In the genomic region with DNA sequence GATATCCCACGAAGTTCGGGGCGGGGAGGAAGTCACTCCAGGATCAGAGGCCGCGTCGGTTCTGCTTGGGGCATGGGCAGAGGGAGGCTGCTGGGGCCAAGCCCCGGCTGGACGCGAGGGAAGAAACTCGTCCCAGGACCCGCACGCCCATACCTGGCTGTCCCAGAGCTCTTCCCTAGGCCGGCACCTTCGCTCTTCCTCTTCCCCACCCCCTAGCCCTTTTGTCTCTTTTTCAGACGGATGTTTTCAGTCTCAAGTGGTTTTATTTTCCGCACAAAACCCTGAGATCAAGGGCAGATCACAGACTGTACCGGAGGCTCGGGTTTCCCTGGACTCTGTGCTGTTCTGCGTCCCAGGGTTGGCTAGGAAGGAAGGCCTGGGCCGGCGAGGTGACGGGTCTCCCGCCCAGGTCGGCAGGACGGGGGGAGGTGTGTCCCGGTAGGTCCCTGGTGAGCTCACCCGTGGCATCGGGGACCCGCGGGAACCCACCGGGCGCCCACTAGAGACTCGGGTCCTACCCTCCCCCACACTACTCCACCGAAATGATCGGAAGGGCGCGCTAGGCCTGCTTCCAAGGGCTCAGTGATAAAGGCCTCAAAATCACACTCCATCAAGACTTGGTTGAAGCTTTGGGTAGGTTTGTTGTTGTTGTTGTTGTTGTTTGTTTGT, we compare ENCODE assay signal across 13 cellular contexts. TPM values are rescaled to one million over a fixed set of nuclear protein-coding genes. Genes with fewer than 3 reads are reported as not detected.
DNase-seq lines count a peak whose midpoint lies in the region; ATAC-seq, FAIRE-seq and TF ChIP-seq lines count a peak whose summit lies in the region.
"Had no signal": no experiment of that assay in that cellular context is flagged by ENCODE, and none has a peak within 500 bp of the region (broad histone marks: within the 10 kb centered on the region; RNA-seq: fewer than 3 reads in every experiment).

No MANE protein-coding gene starts in this region.

- H2BK15ac ChIP-seq in H1 (ENCODE audit: low read length) = no peak overlapping the region

- peak; percentile 61 for DNase-seq in GM23338 (ENCODE audit: low spot score)
- DNase-seq in H1 (ENCODE audit: low read depth in 1 of 2, low spot score in 2 of 2) = peak in 1 of 2 experiments; percentile 76
- DNase-seq in naive thymus-derived CD4-positive, alpha-beta T cell = peak in 2 of 9 donors; percentile 12 to 32
- DNase-seq in tibial nerve (ENCODE audit: low spot score in 2 of 2) = no peak
- no peak for DNase-seq in WERI-Rb-1
- no peak for DNase-seq in GM19239 (ENCODE audit: insufficient read length, low spot score)
- DNase-seq: effector CD8-positive, alpha-beta T cell; heart right ventricle; NK-92 treated with Interleukin-12 subunit alpha and Interleukin-12 subunit beta, amount 100 ng/mL, for 24 hours; sigmoid colon had no signal

- WGBS in H1 (ENCODE audit: extremely low coverage in 1 of 2, insufficient coverage in 1 of 2, insufficient read length in 1 of 2, insufficient replicate concordance in 2 of 2, low coverage in 1 of 2, low lambda C conversion rate in 2 of 2, missing lambda C conversion rate in 1 of 2), 2 experiments = 6% methylated on average over 31 of the region's 37 CpGs; no CpG with 5 or more reads in 1 of the 2 experiments
- 8 to 23% methylated on average over 19 to 37 of the region's 37 CpGs for WGBS in tibial nerve, 2 donors

- H4K5ac ChIP-seq in H1 (ENCODE audit: insufficient read length, low read depth, low read length) = no peak overlapping the region

- peaks cover 32% of the 10 kb centered on the region for H3K36me3 Mint-ChIP-seq in GM23338 (ENCODE audit: low read depth)
- peaks cover 0 to 21% (median 6%) of the 10 kb centered on the region in 5 donors for H3K36me3 Mint-ChIP-seq in naive thymus-derived CD4-positive, alpha-beta T cell

- peak overlapping the region; percentile 7; the same call in 1 of the 2 replicates for H2AFZ ChIP-seq in GM23338
- H2AFZ ChIP-seq in H1 (ENCODE audit: low read length) = no peak overlapping the region

- no peaks in the 10 kb centered on the region; the same call in 1 of the 2 replicates for H3K79me1 ChIP-seq in H1 (ENCODE audit: low read depth, low read length)

- H3K56ac ChIP-seq in H1 (replicated peaks; ENCODE audit: insufficient read length, low read depth, low read length) = peak overlapping the region; percentile 67

- TF ChIP-seq CTCF in GM23338 (conservative IDR thresholded peaks at IDR 0.05; ENCODE audit: low read depth in 2 of 2) (no peak), H1 (IDR thresholded peaks at IDR 0.05; ENCODE audit: control extremely low read depth in 1 of 3, insufficient read depth in 1 of 3, low read depth in 1 of 3, low read length in 3 of 3) (no peak), tibial nerve (IDR thresholded peaks at IDR 0.05) (no peak), WERI-Rb-1 (IDR thresholded peaks at IDR 0.05; ENCODE audit: low read depth, low read length) (no peak)

- peaks cover 92% of the 10 kb centered on the region for H3K27me3 Mint-ChIP-seq in GM23338 (ENCODE audit: insufficient read depth, low read depth, poor library complexity)
- peaks cover 68 to 91% (median 88%) of the 10 kb centered on the region in 5 donors for H3K27me3 Mint-ChIP-seq in naive thymus-derived CD4-positive, alpha-beta T cell

- FAIRE-seq in H1 (lab: Jason Lieb, UNC) (no peak), GM19239 (lab: Jason Lieb, UNC) (no peak)

- H2BK20ac ChIP-seq in H1 (ENCODE audit: low read length) = peak overlapping the region; percentile 91; the same call in 1 of the 2 replicates

- peak overlapping the region; percentile 3; the same call in 1 of the 2 replicates for H3K18ac ChIP-seq in H1 (ENCODE audit: extremely low read depth, low read length)

- POLR2A ChIA-PET in H1 (lab: Charles Lee; ENCODE audit: partially characterized antibody) = interaction anchor here (0.6 to 10.0 kb wide), 12 partner anchors 7 to 416 kb away, joined by 3 to 145 read pairs (median 4); partner anchors contain the start of genes ZIC2 and ZIC5
- POLR2A ChIA-PET in naive thymus-derived CD4-positive, alpha-beta T cell (lab: Charles Lee) = interaction anchor here (1.0 to 1.5 kb wide), 3 partner anchors 12 to 172 kb away, joined by 3 read pairs; no protein-coding TSS in a partner anchor

- H3K9me3 ChIP-seq in H1 (ENCODE audit: insufficient read depth in 2 of 2, low read depth in 1 of 2, low read length in 1 of 2) = no peaks in the 10 kb centered on the region
- H3K9me3 ChIP-seq in naive thymus-derived CD4-positive, alpha-beta T cell (ENCODE audit: control insufficient read depth in 2 of 3, low read length in 3 of 3) = peaks cover 0 to 4% (median 0%) of the 10 kb centered on the region in 3 experiments
- H3K9me3 ChIP-seq in tibial nerve = no peaks in the 10 kb centered on the region
- H3K9me3 ChIP-seq in WERI-Rb-1 (ENCODE audit: severe bottlenecking) = peaks cover 4% of the 10 kb centered on the region
- H3K9me3 ChIP-seq: heart right ventricle, sigmoid colon, suprapubic skin had no signal

- no peak overlapping the region for H4K91ac ChIP-seq in H1 (replicated peaks; ENCODE audit: insufficient read length, low read length)

- no peak overlapping the region for H3K23ac ChIP-seq in H1 (ENCODE audit: insufficient read length)

- no peak overlapping the region for H2BK120ac ChIP-seq in H1 (replicated peaks; ENCODE audit: low read depth, low read length)

- no peak overlapping the region for H3K14ac ChIP-seq in H1 (ENCODE audit: insufficient read length)

- H2BK5ac ChIP-seq in H1 (ENCODE audit: low read depth, low read length) = peak overlapping the region; percentile 28; the same call in 1 of the 2 replicates

- H3K9me3 Mint-ChIP-seq in GM23338 = peaks cover 10% of the 10 kb centered on the region
- H3K9me3 Mint-ChIP-seq in naive thymus-derived CD4-positive, alpha-beta T cell = peaks cover 0 to 71% (median 25%) of the 10 kb centered on the region in 11 donors

- H3K9me2 ChIP-seq in GM23338 (ENCODE audit: insufficient read depth) = no peaks in the 10 kb centered on the region

- H4K20me1 ChIP-seq in GM23338 (replicated peaks; ENCODE audit: insufficient read depth) = peaks cover 8% of the 10 kb centered on the region
- peaks cover 2 to 6% of the 10 kb centered on the region in 2 experiments for H4K20me1 ChIP-seq in H1 (replicated peaks in 1 of 2; ENCODE audit: control insufficient read depth in 1 of 2, insufficient read depth in 2 of 2, low read length in 2 of 2)

- peaks cover 35% of the 10 kb centered on the region for H3F3A ChIP-seq in GM23338 (replicated peaks; ENCODE audit: low read depth)

- H3K4me1 ChIP-seq in GM23338 (ENCODE audit: insufficient read depth) (peaks cover 57% of the 10 kb centered on the region), H1 (replicated peaks in 1 of 4; ENCODE audit: control insufficient read depth in 3 of 4, insufficient read depth in 4 of 4, low read length in 3 of 4) (peaks cover 8 to 37% (median 25%) of the 10 kb centered on the region in 4 experiments), tibial nerve (peaks cover 0 to 46% (median 5%) of the 10 kb centered on the region in 4 donors)
- H3K4me1 ChIP-seq in naive thymus-derived CD4-positive, alpha-beta T cell (ENCODE audit: control insufficient read depth in 2 of 2, insufficient read depth in 2 of 2, low read length in 2 of 2) = peaks cover 6 to 25% of the 10 kb centered on the region in 2 donors

- no peak for TF ChIP-seq POLR2A in H1 (IDR thresholded peaks at IDR 0.05; ENCODE audit: control extremely low read depth in 1 of 2, low read depth in 2 of 2, low read length in 2 of 2)
- no peak for TF ChIP-seq POLR2A in tibial nerve (IDR thresholded peaks at IDR 0.05)

- peak overlapping the region; percentile 74 for H3K4me2 ChIP-seq in GM23338
- peak overlapping the region; percentile 91 to 95 for H3K4me2 ChIP-seq in H1 (ENCODE audit: insufficient read depth in 1 of 2, low read depth in 2 of 2, low read length in 2 of 2)

- peak overlapping the region; percentile 71 for H3K4me3 Mint-ChIP-seq in GM23338
- H3K4me3 Mint-ChIP-seq in naive thymus-derived CD4-positive, alpha-beta T cell = peak overlapping the region in 9 of 10 donors; percentile 33 to 70 (median 58)

- no peak for TF ChIP-seq RAD21 in H1 (IDR thresholded peaks at IDR 0.05 in 1 of 2, conservative IDR thresholded peaks at IDR 0.05 in 1 of 2; ENCODE audit: low read depth in 2 of 2, low read length in 2 of 2)

- H4K8ac ChIP-seq in H1 (ENCODE audit: extremely low read depth, insufficient read depth, low read length) = no peak overlapping the region; the same call in none of the 2 replicates

- no peak overlapping the region for H3K4ac ChIP-seq in H1 (replicated peaks; ENCODE audit: insufficient read length, low read depth, low read length)

- peaks cover 96% of the 10 kb centered on the region for H3K27me3 ChIP-seq in GM23338 (ENCODE audit: insufficient read depth)
- H3K27me3 ChIP-seq in H1 (replicated peaks in 1 of 4; ENCODE audit: control insufficient read depth in 3 of 4, extremely low read depth in 1 of 4, insufficient read depth in 3 of 4, low read length in 3 of 4) = peaks cover 3 to 66% (median 41%) of the 10 kb centered on the region in 4 experiments; a peak in 6 of 7 replicates
- H3K27me3 ChIP-seq in naive thymus-derived CD4-positive, alpha-beta T cell (ENCODE audit: control insufficient read depth in 2 of 2, insufficient read depth in 2 of 2, low read length in 2 of 2) = peaks cover 38 to 94% of the 10 kb centered on the region in 2 donors
- H3K27me3 ChIP-seq in tibial nerve = peaks cover 5 to 97% of the 10 kb centered on the region in 2 donors
- H3K27me3 ChIP-seq in WERI-Rb-1 (ENCODE audit: insufficient read depth, low read depth, severe bottlenecking) = peaks cover 3% of the 10 kb centered on the region

- H3K4me3 ChIP-seq in GM23338 (peak overlapping the region; percentile 54), H1 (ENCODE audit: extremely low read depth in 1 of 4, insufficient read depth in 2 of 4, low read depth in 3 of 4, low read length in 4 of 4) (peak overlapping the region; percentile 31 to 72 (median 50); a peak in 7 of 8 replicates), tibial nerve (no peak overlapping the region), WERI-Rb-1 (ENCODE audit: low read depth, low read length) (no peak overlapping the region)
- no peak overlapping the region for H3K4me3 ChIP-seq in naive thymus-derived CD4-positive, alpha-beta T cell (ENCODE audit: low read length)
- H3K4me3 ChIP-seq: heart right ventricle, sigmoid colon had no signal

- TF ChIP-seq EP300 in H1 (IDR thresholded peaks at IDR 0.05; ENCODE audit: borderline replicate concordance in 1 of 2, low read depth in 2 of 2, low read length in 2 of 2) (no peak), tibial nerve (IDR thresholded peaks at IDR 0.05) (no peak)

- peaks cover 23% of the 10 kb centered on the region; the same call in 1 of the 2 replicates for H3K23me2 ChIP-seq in H1 (ENCODE audit: low read depth, low read length)

- no peak overlapping the region for H3K27ac ChIP-seq in GM23338 (ENCODE audit: low read depth)
- H3K27ac ChIP-seq in H1 (ENCODE audit: low read depth, low read length) = no peak overlapping the region
- H3K27ac ChIP-seq in naive thymus-derived CD4-positive, alpha-beta T cell (ENCODE audit: low read depth, low read length) = no peak overlapping the region
- H3K27ac ChIP-seq in tibial nerve = no peak overlapping the region
- H3K27ac ChIP-seq in WERI-Rb-1 = no peak overlapping the region
- H3K27ac ChIP-seq: heart right ventricle, sigmoid colon, suprapubic skin had no signal

- H3K79me2 ChIP-seq in GM23338 (replicated peaks; ENCODE audit: insufficient read depth) = peaks cover 18% of the 10 kb centered on the region
- H3K79me2 ChIP-seq in H1 (ENCODE audit: control insufficient read depth in 1 of 2, insufficient read depth in 2 of 2, low read length in 2 of 2) = peaks cover under 1 to 26% of the 10 kb centered on the region in 2 experiments; a peak in 3 of 4 replicates

- H3K36me3 ChIP-seq in GM23338 (ENCODE audit: insufficient read depth) = peaks cover 6% of the 10 kb centered on the region; the same call in 1 of the 2 replicates
- H3K36me3 ChIP-seq in H1 (ENCODE audit: control insufficient read depth in 2 of 4, insufficient read depth in 4 of 4, low read length in 3 of 4) = peaks cover 4 to 25% (median 11%) of the 10 kb centered on the region in 4 experiments; a peak in 6 of 8 replicates
- no peaks in the 10 kb centered on the region for H3K36me3 ChIP-seq in naive thymus-derived CD4-positive, alpha-beta T cell (ENCODE audit: control insufficient read depth in 2 of 3, insufficient read depth in 3 of 3, low read length in 3 of 3)
- no peaks in the 10 kb centered on the region for H3K36me3 ChIP-seq in tibial nerve
- H3K36me3 ChIP-seq in WERI-Rb-1 = peaks cover 21% of the 10 kb centered on the region
- H3K36me3 ChIP-seq: heart right ventricle, sigmoid colon, suprapubic skin had no signal

- no peak overlapping the region for H2AK5ac ChIP-seq in H1 (ENCODE audit: low read depth, low read length)

- H3K27ac Mint-ChIP-seq in GM23338 = no peak overlapping the region
- peak overlapping the region in 5 of 9 donors; percentile 34 to 59 (median 45) for H3K27ac Mint-ChIP-seq in naive thymus-derived CD4-positive, alpha-beta T cell

- H2BK12ac ChIP-seq in H1 (ENCODE audit: low read depth, low read length) = peak overlapping the region; percentile 29

- CTCF ChIA-PET in H1 (lab: Charles Lee; ENCODE audit: partially characterized antibody) = interaction anchor here (0.5 to 2.5 kb wide), 9 partner anchors 30 to 334 kb away, joined by 3 to 10 read pairs (median 5); no protein-coding TSS in a partner anchor
- CTCF ChIA-PET in naive thymus-derived CD4-positive, alpha-beta T cell (lab: Charles Lee) = no interaction called here

- intact Hi-C loops in naive thymus-derived CD4-positive, alpha-beta T cell (cut with micrococcal nuclease) = loop anchor here (2.0 to 10.0 kb wide), 4 partner anchors 17 to 405 kb away; no protein-coding TSS in a partner anchor

- H3K9ac ChIP-seq in H1 (replicated peaks in 1 of 4; ENCODE audit: extremely low read depth in 1 of 4, low read depth in 3 of 4, low read length in 3 of 4) = no peak overlapping the region

- ATAC-seq in GM23338 (peak; percentile 17), SK-N-SH treated with all-trans-retinoic acid at 6 μM for 48 hours (peak; percentile 44), HG02678 (IDR thresholded peaks at IDR 0.05; ENCODE audit: unreplicated experiment) (no peak)
- peak; percentile 10 for ATAC-seq in naive thymus-derived CD4-positive, alpha-beta T cell

- peaks cover 57% of the 10 kb centered on the region for H3K4me1 Mint-ChIP-seq in GM23338
- peaks cover 4 to 38% (median 27%) of the 10 kb centered on the region in 7 donors for H3K4me1 Mint-ChIP-seq in naive thymus-derived CD4-positive, alpha-beta T cell

RNA-seq across cellular contexts. Expression of gene ZIC2, which starts 7.9 kb away (rescaled TPM):
- 76.2 and 87.9 TPM in 2 replicates for total RNA-seq in GM23338 (2014; rRNA removed; shearing (Covaris generic))
- polyA plus RNA-seq in GM23338 (2016; fragmentation: Nextera tagmentation; extraction: Ambion mirVana) = 62.6 and 63.2 TPM in 2 replicates
- total RNA-seq in H1 (2021; fragmentation: NEBNext Ultra II Directional; extraction: Animal tissue kit (Norgen Biotek cat#: 25700)) = 372 and 429 TPM in 2 replicates
- 53.2 and 67.1 TPM in 2 replicates for polyA plus RNA-seq in H1 (2011; rRNA removed)
- 54.3 TPM for polyA plus RNA-seq in H1 (2011; cell fraction: cytosol; rRNA removed)
- 212 TPM for polyA plus RNA-seq in H1 (2011; cell fraction: nucleus; rRNA removed)
- polyA plus RNA-seq in H1 (2012, experiment 1 of 2) = 149 to 263 TPM (median 185 TPM) in 4 replicates
- polyA plus RNA-seq in H1 (2012, experiment 2 of 2) = 87.1 TPM
- 140 TPM for polyA plus RNA-seq in H1 (2013, experiment 1 of 2)
- 134 TPM for polyA plus RNA-seq in H1 (2013, experiment 2 of 2)
- polyA minus RNA-seq in H1 (2011; rRNA and poly(A)+ RNA removed) = 32.3 and 40.3 TPM in 2 replicates
- 164 TPM for polyA minus RNA-seq in H1 (2011; cell fraction: cytosol; rRNA and poly(A)+ RNA removed)
- 103 TPM for polyA minus RNA-seq in H1 (2011; cell fraction: nucleus; rRNA and poly(A)+ RNA removed)
- total RNA-seq in naive thymus-derived CD4-positive, alpha-beta T cell = under 1 TPM in 1 of 5 experiments, not detected in 4; 0.51 TPM
- not detected for polyA plus RNA-seq in naive thymus-derived CD4-positive, alpha-beta T cell
- total RNA-seq in tibial nerve = not detected
- total RNA-seq: heart right ventricle, sigmoid colon, suprapubic skin had no signal
- polyA plus RNA-seq: heart right ventricle had no signal

RNA-seq across cellular contexts. Expression of gene ZIC5, which starts 17.9 kb away (rescaled TPM):
- total RNA-seq in GM23338 (2014; rRNA removed; shearing (Covaris generic)) = 28.0 and 32.6 TPM in 2 replicates
- polyA plus RNA-seq in GM23338 (2016; fragmentation: Nextera tagmentation; extraction: Ambion mirVana) (14.1 and 17.2 TPM in 2 replicates), H1 (2011; rRNA removed) (14.2 and 14.8 TPM in 2 replicates)
- 51.0 and 52.7 TPM in 2 replicates for total RNA-seq in H1 (2021; fragmentation: NEBNext Ultra II Directional; extraction: Animal tissue kit (Norgen Biotek cat#: 25700))
- 13.2 TPM for polyA plus RNA-seq in H1 (2011; cell fraction: cytosol; rRNA removed)
- polyA plus RNA-seq in H1 (2011; cell fraction: nucleus; rRNA removed) = 22.7 TPM
- polyA plus RNA-seq in H1 (2012, experiment 1 of 2) = 16.2 to 29.3 TPM (median 20.3 TPM) in 4 replicates
- 15.1 TPM for polyA plus RNA-seq in H1 (2012, experiment 2 of 2)
- 31.4 TPM for polyA plus RNA-seq in H1 (2013, experiment 1 of 2)
- 28.2 TPM for polyA plus RNA-seq in H1 (2013, experiment 2 of 2)
- 16.6 and 20.0 TPM in 2 replicates for polyA minus RNA-seq in H1 (2011; rRNA and poly(A)+ RNA removed)
- polyA minus RNA-seq in H1 (2011; cell fraction: cytosol; rRNA and poly(A)+ RNA removed) = 22.3 TPM
- polyA minus RNA-seq in H1 (2011; cell fraction: nucleus; rRNA and poly(A)+ RNA removed) = 42.4 TPM
- total RNA-seq in naive thymus-derived CD4-positive, alpha-beta T cell = not detected
- polyA plus RNA-seq in naive thymus-derived CD4-positive, alpha-beta T cell = not detected
- not detected for total RNA-seq in tibial nerve
- total RNA-seq: heart right ventricle, sigmoid colon, suprapubic skin had no signal
- polyA plus RNA-seq: heart right ventricle, sigmoid colon had no signal

Comparison
In these comparisons a context has a peak if more than half of its experiments do, and no peak if none do; other contexts are left out.
1. H3K4me3 ChIP-seq: peak in GM23338 (single experiment) and H1 (4 of 4); none in naive thymus-derived CD4-positive, alpha-beta T cell (single experiment), tibial nerve (0 of 4) and WERI-Rb-1 (single experiment).
2. RNA of gene ZIC2, which starts 7.9 kb away (total RNA-seq): 372 to 429 TPM in H1 and 76.2 to 87.9 TPM in GM23338; 0.51 TPM in naive thymus-derived CD4-positive, alpha-beta T cell and not detected in tibial nerve; every median in the first group is over 10 times any median in the second.
3. RNA of gene ZIC5, which starts 17.9 kb away (total RNA-seq): 51.0 to 52.7 TPM in H1 and 28.0 to 32.6 TPM in GM23338; not detected in naive thymus-derived CD4-positive, alpha-beta T cell and not detected in tibial nerve; every median in the first group is over 10 times any median in the second.